Comparison of ENCODE assay signal across 1 cellular context in the genomic region with DNA sequence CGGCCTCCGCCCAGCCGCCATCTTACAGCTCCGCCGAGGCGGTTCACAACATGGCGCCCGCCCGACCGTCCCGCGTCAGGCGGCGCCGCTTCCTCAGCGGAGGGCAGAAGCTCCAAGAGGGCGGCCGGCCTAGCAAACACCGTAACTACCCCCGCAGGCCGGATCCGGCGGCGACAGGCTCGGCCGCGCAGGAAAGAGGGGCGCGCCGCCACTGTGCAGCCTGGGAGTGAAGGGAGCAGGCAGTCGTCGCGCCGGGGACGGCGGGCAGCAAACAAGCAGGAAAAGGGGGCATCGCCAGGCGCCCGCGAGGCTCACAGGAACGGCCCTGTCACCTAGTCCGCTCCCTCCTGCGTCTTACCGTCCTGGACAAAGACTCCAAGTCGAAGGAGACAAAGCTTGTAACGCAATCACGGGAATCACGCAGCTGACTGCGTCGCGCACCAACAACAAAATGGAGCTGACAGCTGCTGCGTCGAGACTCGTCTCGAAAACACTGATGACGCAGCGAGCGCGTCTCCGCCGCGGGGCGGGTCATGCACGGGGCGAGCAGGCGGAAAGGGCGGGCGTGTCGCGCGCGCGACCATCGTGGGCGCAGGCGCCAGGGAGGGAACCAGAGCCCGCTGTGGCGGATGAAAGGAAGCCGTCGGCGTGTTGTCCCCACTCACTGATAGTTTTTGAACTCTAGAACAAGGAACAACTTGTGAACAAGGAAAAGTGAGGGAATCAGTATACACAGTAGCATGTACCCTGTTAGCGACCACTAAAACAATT.
A peak's percentile ranks its signal among the peaks of the same experiment; 100 is the strongest.
TF ChIP-seq lines count a peak whose summit lies in the region.

Gene CLK1, minus strand, starts transcription at position 453 of the 771 bp plus-strand sequence. CDS start 2,796 bp downstream, outside the sequence.

TF ChIP-seq in HepG2, 621 proteins besides CTCF, POLR2A, EP300 and RAD21 (continued from another document):
- TF ChIP-seq MAZ (IDR thresholded peaks at IDR 0.05; ENCODE audit: borderline replicate concordance, low read depth, low read length) (peak; percentile 91), MAZ (CRISPR knock-in tag; IDR thresholded peaks at IDR 0.05; ENCODE audit: low read depth) (peak; percentile 90), RCOR2 (CRISPR knock-in tag; IDR thresholded peaks at IDR 0.05) (peak; percentile 61; the same call in 1 of the 2 replicates), TOE1 (CRISPR knock-in tag; IDR thresholded peaks at IDR 0.05) (peak; percentile 63; the same call in 1 of the 2 replicates), NR1H2 (CRISPR knock-in tag; IDR thresholded peaks at IDR 0.05; ENCODE audit: borderline replicate concordance, low read depth) (no peak), HOXD1 (CRISPR knock-in tag; IDR thresholded peaks at IDR 0.05) (peak; percentile 95), FOSL1 (CRISPR knock-in tag; IDR thresholded peaks at IDR 0.05; ENCODE audit: borderline replicate concordance) (peak; percentile 68; the same call in 1 of the 2 replicates), DR1 (CRISPR knock-in tag; IDR thresholded peaks at IDR 0.05) (peak; percentile 96), HOMEZ (CRISPR knock-in tag; IDR thresholded peaks at IDR 0.05; ENCODE audit: low read depth) (peak; percentile 92), TAF1 (CRISPR knock-in tag; IDR thresholded peaks at IDR 0.05) (peak; percentile 100), ZNF570 (CRISPR knock-in tag; IDR thresholded peaks at IDR 0.05; ENCODE audit: borderline replicate concordance) (peak; percentile 77; the same call in 1 of the 2 replicates), ZNF33B (CRISPR knock-in tag; IDR thresholded peaks at IDR 0.05) (peak; percentile 96), SIX1 (CRISPR knock-in tag; IDR thresholded peaks at IDR 0.05; ENCODE audit: borderline replicate concordance) (peak; percentile 40; the same call in 1 of the 2 replicates), STAT5B (CRISPR knock-in tag; IDR thresholded peaks at IDR 0.05) (peak; percentile 14), ZNF501 (CRISPR knock-in tag; IDR thresholded peaks at IDR 0.05) (peak; percentile 99), NCOA2 (CRISPR knock-in tag; IDR thresholded peaks at IDR 0.05) (peak; percentile 78; the same call in 1 of the 2 replicates), BCL6 (CRISPR knock-in tag; IDR thresholded peaks at IDR 0.05) (peak; percentile 53; the same call in 1 of the 2 replicates), PHF8 (CRISPR knock-in tag; IDR thresholded peaks at IDR 0.05) (peak; percentile 96), ZNF772 (CRISPR knock-in tag; IDR thresholded peaks at IDR 0.05) (peak; percentile 97), HBP1 (CRISPR knock-in tag; IDR thresholded peaks at IDR 0.05; ENCODE audit: low read depth) (peak; percentile 55; the same call in 1 of the 2 replicates), ZNF510 (CRISPR knock-in tag; IDR thresholded peaks at IDR 0.05; ENCODE audit: low read depth) (peak; percentile 97)
- TF ChIP-seq, protein P1, sequence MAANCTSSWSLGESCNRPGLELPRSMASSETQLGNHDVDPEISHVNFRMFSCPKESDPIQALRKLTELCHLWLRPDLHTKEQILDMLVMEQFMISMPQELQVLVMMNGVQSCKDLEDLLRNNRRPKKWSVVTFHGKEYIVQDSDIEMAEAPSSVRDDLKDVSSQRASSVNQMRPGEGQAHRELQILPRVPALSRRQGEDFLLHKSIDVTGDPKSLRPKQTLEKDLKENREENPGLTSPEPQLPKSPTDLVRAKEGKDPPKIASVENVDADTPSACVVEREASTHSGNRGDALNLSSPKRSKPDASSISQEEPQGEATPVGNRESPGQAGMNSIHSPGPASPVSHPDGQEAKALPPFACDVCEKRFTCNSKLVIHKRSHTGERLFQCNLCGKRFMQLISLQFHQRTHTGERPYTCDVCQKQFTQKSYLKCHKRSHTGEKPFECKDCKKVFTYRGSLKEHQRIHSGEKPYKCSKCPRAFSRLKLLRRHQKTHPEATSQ (CRISPR knock-in tag; IDR thresholded peaks at IDR 0.05; ENCODE audit: borderline replicate concordance) = peak; percentile 60; the same call in 1 of the 2 replicates
- TF ChIP-seq, protein P2, sequence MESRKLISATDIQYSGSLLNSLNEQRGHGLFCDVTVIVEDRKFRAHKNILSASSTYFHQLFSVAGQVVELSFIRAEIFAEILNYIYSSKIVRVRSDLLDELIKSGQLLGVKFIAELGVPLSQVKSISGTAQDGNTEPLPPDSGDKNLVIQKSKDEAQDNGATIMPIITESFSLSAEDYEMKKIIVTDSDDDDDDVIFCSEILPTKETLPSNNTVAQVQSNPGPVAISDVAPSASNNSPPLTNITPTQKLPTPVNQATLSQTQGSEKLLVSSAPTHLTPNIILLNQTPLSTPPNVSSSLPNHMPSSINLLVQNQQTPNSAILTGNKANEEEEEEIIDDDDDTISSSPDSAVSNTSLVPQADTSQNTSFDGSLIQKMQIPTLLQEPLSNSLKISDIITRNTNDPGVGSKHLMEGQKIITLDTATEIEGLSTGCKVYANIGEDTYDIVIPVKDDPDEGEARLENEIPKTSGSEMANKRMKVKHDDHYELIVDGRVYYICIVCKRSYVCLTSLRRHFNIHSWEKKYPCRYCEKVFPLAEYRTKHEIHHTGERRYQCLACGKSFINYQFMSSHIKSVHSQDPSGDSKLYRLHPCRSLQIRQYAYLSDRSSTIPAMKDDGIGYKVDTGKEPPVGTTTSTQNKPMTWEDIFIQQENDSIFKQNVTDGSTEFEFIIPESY (CRISPR knock-in tag; IDR thresholded peaks at IDR 0.05) = peak; percentile 82
- TF ChIP-seq, protein P3, sequence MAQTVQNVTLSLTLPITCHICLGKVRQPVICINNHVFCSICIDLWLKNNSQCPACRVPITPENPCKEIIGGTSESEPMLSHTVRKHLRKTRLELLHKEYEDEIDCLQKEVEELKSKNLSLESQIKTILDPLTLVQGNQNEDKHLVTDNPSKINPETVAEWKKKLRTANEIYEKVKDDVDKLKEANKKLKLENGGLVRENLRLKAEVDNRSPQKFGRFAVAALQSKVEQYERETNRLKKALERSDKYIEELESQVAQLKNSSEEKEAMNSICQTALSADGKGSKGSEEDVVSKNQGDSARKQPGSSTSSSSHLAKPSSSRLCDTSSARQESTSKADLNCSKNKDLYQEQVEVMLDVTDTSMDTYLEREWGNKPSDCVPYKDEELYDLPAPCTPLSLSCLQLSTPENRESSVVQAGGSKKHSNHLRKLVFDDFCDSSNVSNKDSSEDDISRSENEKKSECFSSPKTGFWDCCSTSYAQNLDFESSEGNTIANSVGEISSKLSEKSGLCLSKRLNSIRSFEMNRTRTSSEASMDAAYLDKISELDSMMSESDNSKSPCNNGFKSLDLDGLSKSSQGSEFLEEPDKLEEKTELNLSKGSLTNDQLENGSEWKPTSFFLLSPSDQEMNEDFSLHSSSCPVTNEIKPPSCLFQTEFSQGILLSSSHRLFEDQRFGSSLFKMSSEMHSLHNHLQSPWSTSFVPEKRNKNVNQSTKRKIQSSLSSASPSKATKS (CRISPR knock-in tag; IDR thresholded peaks at IDR 0.05) = peak; percentile 82; the same call in 1 of the 2 replicates
- TF ChIP-seq, protein P4, sequence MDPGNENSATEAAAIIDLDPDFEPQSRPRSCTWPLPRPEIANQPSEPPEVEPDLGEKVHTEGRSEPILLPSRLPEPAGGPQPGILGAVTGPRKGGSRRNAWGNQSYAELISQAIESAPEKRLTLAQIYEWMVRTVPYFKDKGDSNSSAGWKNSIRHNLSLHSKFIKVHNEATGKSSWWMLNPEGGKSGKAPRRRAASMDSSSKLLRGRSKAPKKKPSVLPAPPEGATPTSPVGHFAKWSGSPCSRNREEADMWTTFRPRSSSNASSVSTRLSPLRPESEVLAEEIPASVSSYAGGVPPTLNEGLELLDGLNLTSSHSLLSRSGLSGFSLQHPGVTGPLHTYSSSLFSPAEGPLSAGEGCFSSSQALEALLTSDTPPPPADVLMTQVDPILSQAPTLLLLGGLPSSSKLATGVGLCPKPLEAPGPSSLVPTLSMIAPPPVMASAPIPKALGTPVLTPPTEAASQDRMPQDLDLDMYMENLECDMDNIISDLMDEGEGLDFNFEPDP (CRISPR knock-in tag; conservative IDR thresholded peaks at IDR 0.05) = peak; percentile 99
TF ChIP-seq in HepG2: peak in this region for 492.
